Comparison of ENCODE assay signal across 34 cellular contexts in the genomic region with DNA sequence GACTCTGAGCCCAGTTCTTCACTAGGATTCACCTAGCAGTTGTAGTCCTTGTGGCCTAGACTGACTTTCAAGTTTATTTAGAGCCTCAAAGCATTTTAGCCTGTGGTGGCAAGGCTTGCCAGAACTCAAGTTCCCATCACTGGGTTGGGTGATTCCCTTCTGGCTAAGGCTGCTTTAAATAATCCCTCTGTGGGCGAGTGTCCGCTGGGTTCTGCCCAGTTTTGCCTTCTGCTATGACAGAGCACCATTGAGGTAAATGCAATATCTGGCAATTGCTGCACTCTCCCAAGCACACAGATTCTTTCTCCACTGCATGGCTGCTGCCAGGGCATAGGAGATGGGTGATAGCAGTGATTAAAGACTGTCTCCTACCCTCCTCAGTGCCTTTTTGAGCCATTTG.
"Had no signal": no experiment of that assay in that cellular context is flagged by ENCODE, and none has a peak within 500 bp of the region (broad histone marks: within the 10 kb centered on the region; RNA-seq: fewer than 3 reads in every experiment).

No MANE protein-coding gene starts in this region.

- H3K9me3 ChIP-seq: MG63 had no signal

- H3K27me3 ChIP-seq: MG63 had no signal

- H3K4me2 ChIP-seq: KMS-11 had no signal

- H3K4me3 ChIP-seq: MG63 had no signal

- H3K27ac ChIP-seq: KMS-11 had no signal

- H3K9ac ChIP-seq: KMS-11 had no signal

- H3K36me3 ChIP-seq: MG63 had no signal

- DNase-seq: Karpas-422, Kasumi-1, KG1, MG63, MM.1S, MV-4-11, NCI-H1048, NCI-H1092, NCI-H1092 treated with DMSO at 0.1 percent for 48 hours, NCI-H1105, NCI-H1105 treated with DMSO at 0.1 percent for 48 hours, NCI-H1417, NCI-H1417 treated with DMSO at 0.1 percent for 48 hours, NCI-H1436, NCI-H1436 treated with DMSO at 0.1 percent for 48 hours, NCI-H146, NCI-H1694, NCI-H1694 treated with DMSO at 0.1 percent for 48 hours, NCI-H187, NCI-H187 treated with DMSO at 0.1 percent for 48 hours, NCI-H1930, NCI-H2029, NCI-H2029 treated with DMSO at 0.1 percent for 48 hours, NCI-H2081, NCI-H2081 treated with DMSO at 0.1 percent for 48 hours, NCI-H2107, NCI-H2171, NCI-H2171 treated with DMSO at 0.1 percent for 48 hours, NCI-H2227 treated with DMSO at 0.1 percent for 48 hours, NCI-H226, NCI-H345, NCI-H446, NCI-H446 treated with DMSO at 0.1 percent for 48 hours had no signal
